8 cellular contexts compared by ENCODE assay signal in the genomic region with DNA sequence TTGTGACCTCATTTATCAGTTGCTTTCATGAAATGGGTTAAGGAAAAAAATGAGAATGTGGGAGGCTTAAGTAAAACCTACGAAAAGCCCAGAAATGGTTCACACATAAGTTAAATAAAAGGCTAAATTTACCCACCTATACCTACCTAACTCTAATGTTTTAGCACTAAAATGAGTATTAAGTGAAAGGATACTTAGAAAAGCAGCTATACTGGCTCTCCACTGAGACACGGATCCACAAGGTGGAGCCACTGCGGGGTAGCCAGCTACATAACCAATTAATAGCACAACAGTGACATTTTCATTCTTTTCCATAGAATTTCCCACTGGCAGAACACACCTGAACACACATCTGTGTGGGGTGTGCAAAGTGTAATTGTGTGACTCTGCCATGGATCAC.
DNase-seq lines count a peak whose midpoint lies in the region; ATAC-seq, FAIRE-seq and TF ChIP-seq lines count a peak whose summit lies in the region.

No MANE protein-coding gene starts in this region.

- H3K27me3 Mint-ChIP-seq in type B pancreatic cell (no peaks in the 10 kb centered on the region), mesothelial cell of epicardium (ENCODE audit: low read depth) (no peaks in the 10 kb centered on the region)

- no peak for TF ChIP-seq POLR2A in adrenal gland (IDR thresholded peaks at IDR 0.05)

- H3K36me3 Mint-ChIP-seq in type B pancreatic cell, result no peaks in the 10 kb centered on the region
- H3K36me3 Mint-ChIP-seq in mesothelial cell of epicardium, result no peaks in the 10 kb centered on the region

- no peak overlapping the region for H3K9ac ChIP-seq in keratinocyte (ENCODE audit: control insufficient read depth, extremely low read depth, insufficient read depth, low read length)

- H3K9me3 Mint-ChIP-seq in type B pancreatic cell (no peaks in the 10 kb centered on the region), mesothelial cell of epicardium (no peaks in the 10 kb centered on the region)

- no peaks in the 10 kb centered on the region for H4K20me1 ChIP-seq in keratinocyte (ENCODE audit: control insufficient read depth, extremely low read depth, insufficient read depth, low read length)

- H3K4me1 ChIP-seq in adrenal gland (replicated peaks in 1 of 2) (peaks cover 4 to 28% of the 10 kb centered on the region in 2 donors), keratinocyte (ENCODE audit: control insufficient read depth, extremely low read depth, insufficient read depth, low read length) (peaks cover 15% of the 10 kb centered on the region)

- dilution Hi-C loops in keratinocyte (cut with MboI; ENCODE audit: extremely low pct_ligation_motif_present, low sequenced_read_pairs), result no loop called here

- peak; percentile 69 for FAIRE-seq in keratinocyte (lab: Jason Lieb, UNC)

- H3K27me3 ChIP-seq in adrenal gland, result no peaks in the 10 kb centered on the region
- H3K27me3 ChIP-seq in keratinocyte (ENCODE audit: control insufficient read depth, extremely low read depth, insufficient read depth, low read length), result no peaks in the 10 kb centered on the region

- H2AFZ ChIP-seq in keratinocyte (ENCODE audit: control insufficient read depth, low read length), result no peak overlapping the region

- H3K9me3 ChIP-seq in adrenal gland (replicated peaks in 1 of 3) (no peaks in the 10 kb centered on the region), keratinocyte (ENCODE audit: control insufficient read depth, low read depth, low read length) (no peaks in the 10 kb centered on the region)

- H3K4me1 Mint-ChIP-seq in type B pancreatic cell (ENCODE audit: unreplicated experiment) (peaks cover 33% of the 10 kb centered on the region), mesothelial cell of epicardium (peaks cover 45% of the 10 kb centered on the region)

- no peaks in the 10 kb centered on the region for H3K79me2 ChIP-seq in keratinocyte (ENCODE audit: control insufficient read depth, insufficient read depth, low read length)

- intact Hi-C loops in adrenal gland (cut with DNase I), result loop anchor here (5.0 to 10.0 kb wide), 3 partner anchors 83 to 307 kb away; a partner anchor contains a TSS

- no peak for ATAC-seq in HG02571 (IDR thresholded peaks at IDR 0.05; ENCODE audit: unreplicated experiment)

- WGBS in adrenal gland, 4 donors, result 43 to 51% (median 46%) methylated on average over 3 of the region's 3 CpGs

- H3K36me3 ChIP-seq in adrenal gland (replicated peaks in 1 of 2), result no peaks in the 10 kb centered on the region
- no peaks in the 10 kb centered on the region for H3K36me3 ChIP-seq in keratinocyte (ENCODE audit: control insufficient read depth in 2 of 2, extremely low read depth in 1 of 2, insufficient read depth in 2 of 2, low read length in 2 of 2)

- H3K4me3 ChIP-seq in adrenal gland (no peak overlapping the region), keratinocyte (ENCODE audit: control insufficient read depth in 2 of 3, extremely low read depth in 1 of 3, insufficient read depth in 2 of 3, low read depth in 1 of 3, low read length in 3 of 3) (no peak overlapping the region)

- H3K27ac ChIP-seq in adrenal gland (no peak overlapping the region), keratinocyte (ENCODE audit: control insufficient read depth, insufficient read depth, low read length) (no peak overlapping the region)

- DNase-seq in NCI-H524 (lab: John Stamatoyannopoulos, UW), result peak; percentile 15 to 27
- no peak for DNase-seq in NCI-H524 treated with DMSO at 0.1 percent for 48 hours (lab: John Stamatoyannopoulos, UW)
- DNase-seq in NCI-H146 (lab: John Stamatoyannopoulos, UW), result peak; percentile 39
- DNase-seq in adrenal gland, result peak; percentile 50 to 85 (median 63)
- DNase-seq in keratinocyte (ENCODE audit: low read depth, low spot score), result no peak
- no peak for DNase-seq in type B pancreatic cell (ENCODE audit: extremely low spot score, unreplicated experiment)
- no peak for DNase-seq in mesothelial cell of epicardium (ENCODE audit: low spot score in 2 of 2, unreplicated experiment in 2 of 2)

- H3K4me2 ChIP-seq in keratinocyte (ENCODE audit: control insufficient read depth, extremely low read depth, insufficient read depth, low read depth, low read length), result no peak overlapping the region

- TF ChIP-seq CTCF in adrenal gland (IDR thresholded peaks at IDR 0.05), result peak; percentile 46 to 66 (median 59)
- peak; percentile 47 to 71 (median 68) for TF ChIP-seq CTCF in keratinocyte (optimal IDR thresholded peaks at IDR 0.05 in 1 of 3, IDR thresholded peaks at IDR 0.05 in 1 of 3, conservative IDR thresholded peaks at IDR 0.05 in 1 of 3; ENCODE audit: extremely low read depth in 1 of 3, insufficient read depth in 2 of 3, low read length in 3 of 3)
- peak; percentile 69 for TF ChIP-seq CTCF in type B pancreatic cell (conservative IDR thresholded peaks at IDR 0.05)
- TF ChIP-seq CTCF in mesothelial cell of epicardium (IDR thresholded peaks at IDR 0.05; ENCODE audit: unreplicated experiment), result no peak

- H3K27ac Mint-ChIP-seq in type B pancreatic cell (no peak overlapping the region), mesothelial cell of epicardium (no peak overlapping the region)

- H3K4me3 Mint-ChIP-seq in type B pancreatic cell (no peak overlapping the region), mesothelial cell of epicardium (no peak overlapping the region)

- H3K9me1 ChIP-seq in keratinocyte (ENCODE audit: control insufficient read depth, extremely low read depth, insufficient read depth, low read length), result no peaks in the 10 kb centered on the region

Comparison
In these comparisons a context has a peak if more than half of its experiments do, and no peak if none do; other contexts are left out.
1. DNase-seq: peak in NCI-H524 (2 of 2), NCI-H146 (single experiment) and adrenal gland (7 of 7); none in NCI-H524 treated with DMSO at 0.1 percent for 48 hours (single experiment), keratinocyte (single experiment), type B pancreatic cell (single experiment) and mesothelial cell of epicardium (0 of 2).